In the genomic region with DNA sequence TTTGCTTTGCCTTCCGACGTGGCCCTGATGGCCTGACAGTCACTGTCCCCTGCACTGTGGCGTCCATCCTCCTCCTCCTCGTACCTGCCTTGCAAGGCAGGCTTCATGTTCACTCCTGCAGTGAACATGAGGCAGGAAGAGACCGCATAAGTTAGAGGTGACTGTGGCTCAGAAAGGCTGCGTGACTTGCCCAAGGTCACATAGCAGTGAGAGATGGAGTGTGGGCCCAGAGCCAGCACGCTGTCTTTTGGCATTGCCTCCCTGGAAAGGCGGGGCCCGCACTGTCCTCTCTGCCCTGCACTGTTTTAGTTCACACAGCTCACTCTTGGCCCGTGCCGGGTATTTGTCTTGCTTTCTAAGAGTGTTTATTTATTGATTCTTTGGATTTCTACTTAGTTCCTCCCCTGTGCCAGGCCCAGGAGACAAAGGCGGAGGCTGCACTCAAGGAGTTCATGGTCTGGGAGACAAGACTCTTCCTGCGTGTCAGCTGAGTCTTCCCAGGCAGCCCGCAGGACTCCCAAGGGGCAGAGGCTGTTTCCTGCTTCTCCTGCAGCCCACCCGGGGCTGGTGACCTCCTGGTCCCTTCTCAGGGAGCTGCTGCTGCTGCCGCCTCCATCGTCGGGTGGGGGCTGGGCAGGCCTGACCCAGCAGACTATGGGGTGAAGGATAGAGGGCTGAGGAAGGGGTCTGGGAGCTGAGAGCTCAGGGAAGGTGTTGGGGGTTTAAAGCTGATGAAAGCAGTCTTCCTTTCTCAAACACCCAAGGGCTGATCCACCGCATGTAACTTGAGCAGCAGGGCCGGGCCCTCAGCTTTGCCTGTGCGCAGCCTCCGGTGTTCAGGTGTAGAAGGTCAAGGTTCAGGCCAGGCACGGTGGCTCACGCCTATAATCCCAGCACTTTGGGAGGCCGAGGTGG, we compare ENCODE assay signal across 1 cellular context.
TF ChIP-seq lines count a peak whose summit lies in the region.

No MANE protein-coding gene starts in this region.

TF ChIP-seq in HepG2, 621 proteins besides CTCF, POLR2A, EP300 and RAD21 (continued from another document and continues in another):
- TF ChIP-seq, protein P1, sequence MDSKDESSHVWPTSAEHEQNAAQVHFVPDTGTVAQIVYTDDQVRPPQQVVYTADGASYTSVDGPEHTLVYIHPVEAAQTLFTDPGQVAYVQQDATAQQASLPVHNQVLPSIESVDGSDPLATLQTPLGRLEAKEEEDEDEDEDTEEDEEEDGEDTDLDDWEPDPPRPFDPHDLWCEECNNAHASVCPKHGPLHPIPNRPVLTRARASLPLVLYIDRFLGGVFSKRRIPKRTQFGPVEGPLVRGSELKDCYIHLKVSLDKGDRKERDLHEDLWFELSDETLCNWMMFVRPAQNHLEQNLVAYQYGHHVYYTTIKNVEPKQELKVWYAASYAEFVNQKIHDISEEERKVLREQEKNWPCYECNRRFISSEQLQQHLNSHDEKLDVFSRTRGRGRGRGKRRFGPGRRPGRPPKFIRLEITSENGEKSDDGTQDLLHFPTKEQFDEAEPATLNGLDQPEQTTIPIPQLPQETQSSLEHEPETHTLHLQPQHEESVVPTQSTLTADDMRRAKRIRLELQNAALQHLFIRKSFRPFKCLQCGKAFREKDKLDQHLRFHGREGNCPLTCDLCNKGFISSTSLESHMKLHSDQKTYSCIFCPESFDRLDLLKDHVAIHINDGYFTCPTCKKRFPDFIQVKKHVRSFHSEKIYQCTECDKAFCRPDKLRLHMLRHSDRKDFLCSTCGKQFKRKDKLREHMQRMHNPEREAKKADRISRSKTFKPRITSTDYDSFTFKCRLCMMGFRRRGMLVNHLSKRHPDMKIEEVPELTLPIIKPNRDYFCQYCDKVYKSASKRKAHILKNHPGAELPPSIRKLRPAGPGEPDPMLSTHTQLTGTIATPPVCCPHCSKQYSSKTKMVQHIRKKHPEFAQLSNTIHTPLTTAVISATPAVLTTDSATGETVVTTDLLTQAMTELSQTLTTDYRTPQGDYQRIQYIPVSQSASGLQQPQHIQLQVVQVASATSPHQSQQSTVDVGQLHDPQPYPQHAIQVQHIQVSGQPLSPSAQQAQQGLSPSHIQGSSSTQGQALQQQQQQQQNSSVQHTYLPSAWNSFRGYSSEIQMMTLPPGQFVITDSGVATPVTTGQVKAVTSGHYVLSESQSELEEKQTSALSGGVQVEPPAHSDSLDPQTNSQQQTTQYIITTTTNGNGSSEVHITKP (CRISPR knock-in tag; IDR thresholded peaks at IDR 0.05; ENCODE audit: low read depth), result peak; percentile 69; the same call in 1 of the 2 replicates
- peak; percentile 23; the same call in 1 of the 2 replicates for TF ChIP-seq NFE2 (CRISPR knock-in tag; IDR thresholded peaks at IDR 0.05)
- peak; percentile 83 for TF ChIP-seq TBX2 (CRISPR knock-in tag; IDR thresholded peaks at IDR 0.05; ENCODE audit: borderline replicate concordance)
- TF ChIP-seq AGO1 (IDR thresholded peaks at IDR 0.05; ENCODE audit: low read depth, low read length, poor library complexity, severe bottlenecking), result peak; percentile 63
- peak; percentile 17; the same call in 1 of the 2 replicates for TF ChIP-seq HIVEP1 (CRISPR knock-in tag; IDR thresholded peaks at IDR 0.05)
- TF ChIP-seq, protein P2, sequence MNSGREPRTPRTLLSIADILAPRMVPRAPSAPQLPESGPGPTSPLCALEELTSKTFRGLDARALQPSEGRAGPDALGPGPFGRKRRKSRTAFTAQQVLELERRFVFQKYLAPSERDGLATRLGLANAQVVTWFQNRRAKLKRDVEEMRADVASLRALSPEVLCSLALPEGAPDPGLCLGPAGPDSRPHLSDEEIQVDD (CRISPR knock-in tag; IDR thresholded peaks at IDR 0.05; ENCODE audit: borderline replicate concordance), result peak; percentile 15; the same call in 1 of the 2 replicates
- TF ChIP-seq ZNF782 (CRISPR knock-in tag; IDR thresholded peaks at IDR 0.05; ENCODE audit: borderline replicate concordance), result peak; percentile 22; the same call in 1 of the 2 replicates
- peak; percentile 99 for TF ChIP-seq ZNF768 (CRISPR knock-in tag; IDR thresholded peaks at IDR 0.05)
- TF ChIP-seq, protein P3, sequence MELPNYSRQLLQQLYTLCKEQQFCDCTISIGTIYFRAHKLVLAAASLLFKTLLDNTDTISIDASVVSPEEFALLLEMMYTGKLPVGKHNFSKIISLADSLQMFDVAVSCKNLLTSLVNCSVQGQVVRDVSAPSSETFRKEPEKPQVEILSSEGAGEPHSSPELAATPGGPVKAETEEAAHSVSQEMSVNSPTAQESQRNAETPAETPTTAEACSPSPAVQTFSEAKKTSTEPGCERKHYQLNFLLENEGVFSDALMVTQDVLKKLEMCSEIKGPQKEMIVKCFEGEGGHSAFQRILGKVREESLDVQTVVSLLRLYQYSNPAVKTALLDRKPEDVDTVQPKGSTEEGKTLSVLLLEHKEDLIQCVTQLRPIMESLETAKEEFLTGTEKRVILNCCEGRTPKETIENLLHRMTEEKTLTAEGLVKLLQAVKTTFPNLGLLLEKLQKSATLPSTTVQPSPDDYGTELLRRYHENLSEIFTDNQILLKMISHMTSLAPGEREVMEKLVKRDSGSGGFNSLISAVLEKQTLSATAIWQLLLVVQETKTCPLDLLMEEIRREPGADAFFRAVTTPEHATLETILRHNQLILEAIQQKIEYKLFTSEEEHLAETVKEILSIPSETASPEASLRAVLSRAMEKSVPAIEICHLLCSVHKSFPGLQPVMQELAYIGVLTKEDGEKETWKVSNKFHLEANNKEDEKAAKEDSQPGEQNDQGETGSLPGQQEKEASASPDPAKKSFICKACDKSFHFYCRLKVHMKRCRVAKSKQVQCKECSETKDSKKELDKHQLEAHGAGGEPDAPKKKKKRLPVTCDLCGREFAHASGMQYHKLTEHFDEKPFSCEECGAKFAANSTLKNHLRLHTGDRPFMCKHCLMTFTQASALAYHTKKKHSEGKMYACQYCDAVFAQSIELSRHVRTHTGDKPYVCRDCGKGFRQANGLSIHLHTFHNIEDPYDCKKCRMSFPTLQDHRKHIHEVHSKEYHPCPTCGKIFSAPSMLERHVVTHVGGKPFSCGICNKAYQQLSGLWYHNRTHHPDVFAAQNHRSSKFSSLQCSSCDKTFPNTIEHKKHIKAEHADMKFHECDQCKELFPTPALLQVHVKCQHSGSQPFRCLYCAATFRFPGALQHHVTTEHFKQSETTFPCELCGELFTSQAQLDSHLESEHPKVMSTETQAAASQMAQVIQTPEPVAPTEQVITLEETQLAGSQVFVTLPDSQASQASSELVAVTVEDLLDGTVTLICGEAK (IDR thresholded peaks at IDR 0.05), result no peak
- TF ChIP-seq, protein P3 (CRISPR knock-in tag; IDR thresholded peaks at IDR 0.05), result peak; percentile 59
- TF ChIP-seq, protein P4, sequence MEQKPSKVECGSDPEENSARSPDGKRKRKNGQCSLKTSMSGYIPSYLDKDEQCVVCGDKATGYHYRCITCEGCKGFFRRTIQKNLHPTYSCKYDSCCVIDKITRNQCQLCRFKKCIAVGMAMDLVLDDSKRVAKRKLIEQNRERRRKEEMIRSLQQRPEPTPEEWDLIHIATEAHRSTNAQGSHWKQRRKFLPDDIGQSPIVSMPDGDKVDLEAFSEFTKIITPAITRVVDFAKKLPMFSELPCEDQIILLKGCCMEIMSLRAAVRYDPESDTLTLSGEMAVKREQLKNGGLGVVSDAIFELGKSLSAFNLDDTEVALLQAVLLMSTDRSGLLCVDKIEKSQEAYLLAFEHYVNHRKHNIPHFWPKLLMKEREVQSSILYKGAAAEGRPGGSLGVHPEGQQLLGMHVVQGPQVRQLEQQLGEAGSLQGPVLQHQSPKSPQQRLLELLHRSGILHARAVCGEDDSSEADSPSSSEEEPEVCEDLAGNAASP (CRISPR knock-in tag; IDR thresholded peaks at IDR 0.05; ENCODE audit: borderline replicate concordance), result peak; percentile 63
- TF ChIP-seq ZKSCAN5 (CRISPR knock-in tag; IDR thresholded peaks at IDR 0.05), result peak; percentile 53; the same call in 1 of the 2 replicates
- TF ChIP-seq, protein P5, sequence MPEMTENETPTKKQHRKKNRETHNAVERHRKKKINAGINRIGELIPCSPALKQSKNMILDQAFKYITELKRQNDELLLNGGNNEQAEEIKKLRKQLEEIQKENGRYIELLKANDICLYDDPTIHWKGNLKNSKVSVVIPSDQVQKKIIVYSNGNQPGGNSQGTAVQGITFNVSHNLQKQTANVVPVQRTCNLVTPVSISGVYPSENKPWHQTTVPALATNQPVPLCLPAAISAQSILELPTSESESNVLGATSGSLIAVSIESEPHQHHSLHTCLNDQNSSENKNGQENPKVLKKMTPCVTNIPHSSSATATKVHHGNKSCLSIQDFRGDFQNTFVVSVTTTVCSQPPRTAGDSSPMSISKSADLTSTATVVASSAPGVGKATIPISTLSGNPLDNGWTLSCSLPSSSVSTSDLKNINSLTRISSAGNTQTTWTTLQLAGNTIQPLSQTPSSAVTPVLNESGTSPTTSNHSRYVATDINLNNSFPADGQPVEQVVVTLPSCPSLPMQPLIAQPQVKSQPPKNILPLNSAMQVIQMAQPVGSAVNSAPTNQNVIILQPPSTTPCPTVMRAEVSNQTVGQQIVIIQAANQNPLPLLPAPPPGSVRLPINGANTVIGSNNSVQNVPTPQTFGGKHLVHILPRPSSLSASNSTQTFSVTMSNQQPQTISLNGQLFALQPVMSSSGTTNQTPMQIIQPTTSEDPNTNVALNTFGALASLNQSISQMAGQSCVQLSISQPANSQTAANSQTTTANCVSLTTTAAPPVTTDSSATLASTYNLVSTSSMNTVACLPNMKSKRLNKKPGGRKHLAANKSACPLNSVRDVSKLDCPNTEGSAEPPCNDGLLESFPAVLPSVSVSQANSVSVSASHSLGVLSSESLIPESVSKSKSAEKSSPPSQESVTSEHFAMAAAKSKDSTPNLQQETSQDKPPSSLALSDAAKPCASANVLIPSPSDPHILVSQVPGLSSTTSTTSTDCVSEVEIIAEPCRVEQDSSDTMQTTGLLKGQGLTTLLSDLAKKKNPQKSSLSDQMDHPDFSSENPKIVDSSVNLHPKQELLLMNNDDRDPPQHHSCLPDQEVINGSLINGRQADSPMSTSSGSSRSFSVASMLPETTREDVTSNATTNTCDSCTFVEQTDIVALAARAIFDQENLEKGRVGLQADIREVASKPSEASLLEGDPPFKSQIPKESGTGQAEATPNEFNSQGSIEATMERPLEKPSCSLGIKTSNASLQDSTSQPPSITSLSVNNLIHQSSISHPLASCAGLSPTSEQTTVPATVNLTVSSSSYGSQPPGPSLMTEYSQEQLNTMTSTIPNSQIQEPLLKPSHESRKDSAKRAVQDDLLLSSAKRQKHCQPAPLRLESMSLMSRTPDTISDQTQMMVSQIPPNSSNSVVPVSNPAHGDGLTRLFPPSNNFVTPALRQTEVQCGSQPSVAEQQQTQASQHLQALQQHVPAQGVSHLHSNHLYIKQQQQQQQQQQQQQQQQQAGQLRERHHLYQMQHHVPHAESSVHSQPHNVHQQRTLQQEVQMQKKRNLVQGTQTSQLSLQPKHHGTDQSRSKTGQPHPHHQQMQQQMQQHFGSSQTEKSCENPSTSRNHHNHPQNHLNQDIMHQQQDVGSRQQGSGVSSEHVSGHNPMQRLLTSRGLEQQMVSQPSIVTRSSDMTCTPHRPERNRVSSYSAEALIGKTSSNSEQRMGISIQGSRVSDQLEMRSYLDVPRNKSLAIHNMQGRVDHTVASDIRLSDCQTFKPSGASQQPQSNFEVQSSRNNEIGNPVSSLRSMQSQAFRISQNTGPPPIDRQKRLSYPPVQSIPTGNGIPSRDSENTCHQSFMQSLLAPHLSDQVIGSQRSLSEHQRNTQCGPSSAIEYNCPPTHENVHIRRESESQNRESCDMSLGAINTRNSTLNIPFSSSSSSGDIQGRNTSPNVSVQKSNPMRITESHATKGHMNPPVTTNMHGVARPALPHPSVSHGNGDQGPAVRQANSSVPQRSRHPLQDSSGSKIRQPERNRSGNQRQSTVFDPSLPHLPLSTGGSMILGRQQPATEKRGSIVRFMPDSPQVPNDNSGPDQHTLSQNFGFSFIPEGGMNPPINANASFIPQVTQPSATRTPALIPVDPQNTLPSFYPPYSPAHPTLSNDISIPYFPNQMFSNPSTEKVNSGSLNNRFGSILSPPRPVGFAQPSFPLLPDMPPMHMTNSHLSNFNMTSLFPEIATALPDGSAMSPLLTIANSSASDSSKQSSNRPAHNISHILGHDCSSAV (CRISPR knock-in tag; IDR thresholded peaks at IDR 0.05; ENCODE audit: borderline replicate concordance), result 0 out of 2 replicates have a peak, but pooled peaks have one; percentile 22
- peak; percentile 48 for TF ChIP-seq ZNF263 (CRISPR knock-in tag; IDR thresholded peaks at IDR 0.05)
- TF ChIP-seq, protein P6, sequence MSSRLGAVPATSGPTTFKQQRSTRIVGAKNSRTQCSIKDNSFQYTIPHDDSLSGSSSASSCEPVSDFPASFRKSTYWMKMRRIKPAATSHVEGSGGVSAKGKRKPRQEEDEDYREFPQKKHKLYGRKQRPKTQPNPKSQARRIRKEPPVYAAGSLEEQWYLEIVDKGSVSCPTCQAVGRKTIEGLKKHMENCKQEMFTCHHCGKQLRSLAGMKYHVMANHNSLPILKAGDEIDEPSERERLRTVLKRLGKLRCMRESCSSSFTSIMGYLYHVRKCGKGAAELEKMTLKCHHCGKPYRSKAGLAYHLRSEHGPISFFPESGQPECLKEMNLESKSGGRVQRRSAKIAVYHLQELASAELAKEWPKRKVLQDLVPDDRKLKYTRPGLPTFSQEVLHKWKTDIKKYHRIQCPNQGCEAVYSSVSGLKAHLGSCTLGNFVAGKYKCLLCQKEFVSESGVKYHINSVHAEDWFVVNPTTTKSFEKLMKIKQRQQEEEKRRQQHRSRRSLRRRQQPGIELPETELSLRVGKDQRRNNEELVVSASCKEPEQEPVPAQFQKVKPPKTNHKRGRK (CRISPR knock-in tag; IDR thresholded peaks at IDR 0.05), result 0 out of 2 replicates have a peak, but pooled peaks have one; percentile 39
